ENCODE assay signal across 2 cellular contexts in the genomic region with DNA sequence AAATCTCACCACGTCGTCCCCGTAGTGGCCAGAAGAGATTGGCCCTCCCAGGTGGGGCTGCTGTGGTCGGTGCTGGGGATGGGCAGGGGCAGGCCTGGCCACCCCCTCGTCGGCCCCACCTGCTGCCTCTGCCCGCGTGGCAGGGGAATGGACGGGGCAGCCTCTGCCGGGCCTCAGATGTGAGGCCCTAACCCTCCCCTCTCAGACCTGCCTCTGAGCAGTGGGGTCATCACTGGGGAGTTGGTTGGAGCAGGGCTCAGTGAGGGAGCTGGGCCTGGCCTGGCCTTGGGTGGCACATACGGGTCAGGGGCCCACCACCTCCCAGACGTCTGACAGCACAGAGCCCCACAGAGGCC.
TF ChIP-seq lines count a peak whose summit lies in the region.

No MANE protein-coding gene starts in this region.

TF ChIP-seq in SK-N-SH, 30 proteins besides CTCF, POLR2A, EP300 and RAD21 (continued from another document):
- TF ChIP-seq, protein P1, sequence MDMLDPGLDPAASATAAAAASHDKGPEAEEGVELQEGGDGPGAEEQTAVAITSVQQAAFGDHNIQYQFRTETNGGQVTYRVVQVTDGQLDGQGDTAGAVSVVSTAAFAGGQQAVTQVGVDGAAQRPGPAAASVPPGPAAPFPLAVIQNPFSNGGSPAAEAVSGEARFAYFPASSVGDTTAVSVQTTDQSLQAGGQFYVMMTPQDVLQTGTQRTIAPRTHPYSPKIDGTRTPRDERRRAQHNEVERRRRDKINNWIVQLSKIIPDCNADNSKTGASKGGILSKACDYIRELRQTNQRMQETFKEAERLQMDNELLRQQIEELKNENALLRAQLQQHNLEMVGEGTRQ (IDR thresholded peaks at IDR 0.05; ENCODE audit: borderline replicate concordance, low read depth, low read length), result no peak
- TF ChIP-seq FOXJ3 (CRISPR knock-in tag; IDR thresholded peaks at IDR 0.05) (no peak), GABPA (IDR thresholded peaks at IDR 0.05; ENCODE audit: low read depth) (no peak), TEAD4 (IDR thresholded peaks at IDR 0.05; ENCODE audit: borderline replicate concordance, insufficient read depth) (no peak), RCOR1 (IDR thresholded peaks at IDR 0.05; ENCODE audit: low read length) (no peak), FOXM1 (IDR thresholded peaks at IDR 0.05; ENCODE audit: low read depth) (no peak), NRF1 (IDR thresholded peaks at IDR 0.05; ENCODE audit: low read depth, low read length) (no peak), MXI1 (IDR thresholded peaks at IDR 0.05; ENCODE audit: low read depth, low read length) (no peak), MEF2A (IDR thresholded peaks at IDR 0.05; ENCODE audit: borderline replicate concordance, low read depth) (no peak), SMC3 (IDR thresholded peaks at IDR 0.05; ENCODE audit: low read depth, low read length) (no peak), ELF1 (IDR thresholded peaks at IDR 0.05) (no peak)
- TF ChIP-seq, protein P2, sequence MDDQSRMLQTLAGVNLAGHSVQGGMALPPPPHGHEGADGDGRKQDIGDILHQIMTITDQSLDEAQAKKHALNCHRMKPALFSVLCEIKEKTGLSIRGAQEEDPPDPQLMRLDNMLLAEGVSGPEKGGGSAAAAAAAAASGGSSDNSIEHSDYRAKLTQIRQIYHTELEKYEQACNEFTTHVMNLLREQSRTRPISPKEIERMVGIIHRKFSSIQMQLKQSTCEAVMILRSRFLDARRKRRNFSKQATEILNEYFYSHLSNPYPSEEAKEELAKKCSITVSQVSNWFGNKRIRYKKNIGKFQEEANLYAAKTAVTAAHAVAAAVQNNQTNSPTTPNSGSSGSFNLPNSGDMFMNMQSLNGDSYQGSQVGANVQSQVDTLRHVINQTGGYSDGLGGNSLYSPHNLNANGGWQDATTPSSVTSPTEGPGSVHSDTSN (IDR thresholded peaks at IDR 0.05), result no peak
- TF ChIP-seq, protein P3, sequence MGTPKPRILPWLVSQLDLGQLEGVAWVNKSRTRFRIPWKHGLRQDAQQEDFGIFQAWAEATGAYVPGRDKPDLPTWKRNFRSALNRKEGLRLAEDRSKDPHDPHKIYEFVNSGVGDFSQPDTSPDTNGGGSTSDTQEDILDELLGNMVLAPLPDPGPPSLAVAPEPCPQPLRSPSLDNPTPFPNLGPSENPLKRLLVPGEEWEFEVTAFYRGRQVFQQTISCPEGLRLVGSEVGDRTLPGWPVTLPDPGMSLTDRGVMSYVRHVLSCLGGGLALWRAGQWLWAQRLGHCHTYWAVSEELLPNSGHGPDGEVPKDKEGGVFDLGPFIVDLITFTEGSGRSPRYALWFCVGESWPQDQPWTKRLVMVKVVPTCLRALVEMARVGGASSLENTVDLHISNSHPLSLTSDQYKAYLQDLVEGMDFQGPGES (IDR thresholded peaks at IDR 0.05; ENCODE audit: low read depth, low read length), result no peak
- TF ChIP-seq, protein P4, sequence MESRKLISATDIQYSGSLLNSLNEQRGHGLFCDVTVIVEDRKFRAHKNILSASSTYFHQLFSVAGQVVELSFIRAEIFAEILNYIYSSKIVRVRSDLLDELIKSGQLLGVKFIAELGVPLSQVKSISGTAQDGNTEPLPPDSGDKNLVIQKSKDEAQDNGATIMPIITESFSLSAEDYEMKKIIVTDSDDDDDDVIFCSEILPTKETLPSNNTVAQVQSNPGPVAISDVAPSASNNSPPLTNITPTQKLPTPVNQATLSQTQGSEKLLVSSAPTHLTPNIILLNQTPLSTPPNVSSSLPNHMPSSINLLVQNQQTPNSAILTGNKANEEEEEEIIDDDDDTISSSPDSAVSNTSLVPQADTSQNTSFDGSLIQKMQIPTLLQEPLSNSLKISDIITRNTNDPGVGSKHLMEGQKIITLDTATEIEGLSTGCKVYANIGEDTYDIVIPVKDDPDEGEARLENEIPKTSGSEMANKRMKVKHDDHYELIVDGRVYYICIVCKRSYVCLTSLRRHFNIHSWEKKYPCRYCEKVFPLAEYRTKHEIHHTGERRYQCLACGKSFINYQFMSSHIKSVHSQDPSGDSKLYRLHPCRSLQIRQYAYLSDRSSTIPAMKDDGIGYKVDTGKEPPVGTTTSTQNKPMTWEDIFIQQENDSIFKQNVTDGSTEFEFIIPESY (IDR thresholded peaks at IDR 0.05; ENCODE audit: borderline replicate concordance, low read depth), result no peak

TF ChIP-seq in SK-N-SH treated with all-trans-retinoic acid at 6 μM for 48 hours, 23 proteins besides CTCF, POLR2A, EP300 and RAD21 (continued from another document):
- TF ChIP-seq TOX (CRISPR knock-in tag; IDR thresholded peaks at IDR 0.05; ENCODE audit: borderline replicate concordance) (no peak), PPARA (CRISPR knock-in tag; IDR thresholded peaks at IDR 0.05; ENCODE audit: borderline replicate concordance) (no peak)
- TF ChIP-seq, protein P5, sequence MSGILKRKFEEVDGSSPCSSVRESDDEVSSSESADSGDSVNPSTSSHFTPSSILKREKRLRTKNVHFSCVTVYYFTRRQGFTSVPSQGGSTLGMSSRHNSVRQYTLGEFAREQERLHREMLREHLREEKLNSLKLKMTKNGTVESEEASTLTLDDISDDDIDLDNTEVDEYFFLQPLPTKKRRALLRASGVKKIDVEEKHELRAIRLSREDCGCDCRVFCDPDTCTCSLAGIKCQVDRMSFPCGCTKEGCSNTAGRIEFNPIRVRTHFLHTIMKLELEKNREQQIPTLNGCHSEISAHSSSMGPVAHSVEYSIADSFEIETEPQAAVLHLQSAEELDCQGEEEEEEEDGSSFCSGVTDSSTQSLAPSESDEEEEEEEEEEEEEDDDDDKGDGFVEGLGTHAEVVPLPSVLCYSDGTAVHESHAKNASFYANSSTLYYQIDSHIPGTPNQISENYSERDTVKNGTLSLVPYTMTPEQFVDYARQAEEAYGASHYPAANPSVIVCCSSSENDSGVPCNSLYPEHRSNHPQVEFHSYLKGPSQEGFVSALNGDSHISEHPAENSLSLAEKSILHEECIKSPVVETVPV (CRISPR knock-in tag; IDR thresholded peaks at IDR 0.05), result no peak
